In genomic region chr19:55362174-55362989, GRCh38 we compare ENCODE assay signal across 2 cellular contexts.
TF ChIP-seq lines count a peak whose summit lies in the region.

No MANE protein-coding gene starts in this region.

TF ChIP-seq in A549, 52 proteins besides CTCF, POLR2A, EP300 and RAD21:
- no peak for TF ChIP-seq HDAC2 (IDR thresholded peaks at IDR 0.05)
- no peak for TF ChIP-seq JUN (IDR thresholded peaks at IDR 0.05)
- no peak for TF ChIP-seq POLR2AphosphoS2 (conservative IDR thresholded peaks at IDR 0.05; ENCODE audit: low read length)
- TF ChIP-seq CBX8 (IDR thresholded peaks at IDR 0.05), result no peak
- TF ChIP-seq CBX2 (IDR thresholded peaks at IDR 0.05; ENCODE audit: borderline replicate concordance, low read depth), result no peak
- TF ChIP-seq SREBF2 (IDR thresholded peaks at IDR 0.05), result no peak
- TF ChIP-seq FOXS1 (CRISPR knock-in tag; IDR thresholded peaks at IDR 0.05), result no peak
- TF ChIP-seq RFX5 (IDR thresholded peaks at IDR 0.05), result no peak
- TF ChIP-seq CHD2 (IDR thresholded peaks at IDR 0.05; ENCODE audit: low read length, partially characterized antibody), result no peak
- no peak for TF ChIP-seq HEYL (CRISPR knock-in tag; IDR thresholded peaks at IDR 0.05)
- TF ChIP-seq CHD4 (IDR thresholded peaks at IDR 0.05; ENCODE audit: borderline replicate concordance), result no peak

TF ChIP-seq in K562, 482 proteins besides CTCF, POLR2A, EP300 and RAD21:
- TF ChIP-seq ZNF583 (CRISPR knock-in tag; IDR thresholded peaks at IDR 0.05) (no peak), ZBTB33 (CRISPR knock-in tag; IDR thresholded peaks at IDR 0.05) (peak; percentile 27; the same call in 1 of the 2 replicates)
